ENCODE assay signal across 1 cellular context in the genomic region with DNA sequence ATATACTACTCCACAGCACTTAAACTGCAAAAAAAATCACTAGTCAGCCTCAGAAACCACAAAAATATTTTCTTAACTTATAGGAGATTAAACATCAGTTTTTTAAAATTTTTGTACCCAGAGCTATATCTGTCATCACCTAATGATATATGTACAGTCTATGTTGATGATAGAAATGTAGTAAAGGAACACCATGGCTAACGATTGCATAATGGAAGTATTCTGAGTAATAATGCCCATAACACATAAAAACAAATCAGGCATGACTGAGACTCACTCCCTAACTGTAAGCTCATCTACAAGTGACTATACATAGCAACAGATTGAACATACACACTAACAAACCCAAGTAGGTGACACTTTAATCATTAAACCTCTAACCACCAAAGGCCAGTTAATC.
TF ChIP-seq lines count a peak whose summit lies in the region.

No MANE protein-coding gene starts in this region.

TF ChIP-seq in HEK293, 187 proteins besides CTCF, POLR2A, EP300 and RAD21 (continued from another document):
- TF ChIP-seq, protein P1, sequence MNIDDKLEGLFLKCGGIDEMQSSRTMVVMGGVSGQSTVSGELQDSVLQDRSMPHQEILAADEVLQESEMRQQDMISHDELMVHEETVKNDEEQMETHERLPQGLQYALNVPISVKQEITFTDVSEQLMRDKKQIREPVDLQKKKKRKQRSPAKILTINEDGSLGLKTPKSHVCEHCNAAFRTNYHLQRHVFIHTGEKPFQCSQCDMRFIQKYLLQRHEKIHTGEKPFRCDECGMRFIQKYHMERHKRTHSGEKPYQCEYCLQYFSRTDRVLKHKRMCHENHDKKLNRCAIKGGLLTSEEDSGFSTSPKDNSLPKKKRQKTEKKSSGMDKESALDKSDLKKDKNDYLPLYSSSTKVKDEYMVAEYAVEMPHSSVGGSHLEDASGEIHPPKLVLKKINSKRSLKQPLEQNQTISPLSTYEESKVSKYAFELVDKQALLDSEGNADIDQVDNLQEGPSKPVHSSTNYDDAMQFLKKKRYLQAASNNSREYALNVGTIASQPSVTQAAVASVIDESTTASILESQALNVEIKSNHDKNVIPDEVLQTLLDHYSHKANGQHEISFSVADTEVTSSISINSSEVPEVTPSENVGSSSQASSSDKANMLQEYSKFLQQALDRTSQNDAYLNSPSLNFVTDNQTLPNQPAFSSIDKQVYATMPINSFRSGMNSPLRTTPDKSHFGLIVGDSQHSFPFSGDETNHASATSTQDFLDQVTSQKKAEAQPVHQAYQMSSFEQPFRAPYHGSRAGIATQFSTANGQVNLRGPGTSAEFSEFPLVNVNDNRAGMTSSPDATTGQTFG (tag by site-specific recombination; IDR thresholded peaks at IDR 0.05; ENCODE audit: borderline replicate concordance) = peak; percentile 36; the same call in 1 of the 2 replicates
- TF ChIP-seq ZFP41 (tag by site-specific recombination; IDR thresholded peaks at IDR 0.05; ENCODE audit: borderline replicate concordance) (no peak), BCL11A (tag by site-specific recombination; IDR thresholded peaks at IDR 0.05; ENCODE audit: low read depth) (peak; percentile 97), SCRT1 (tag by site-specific recombination; IDR thresholded peaks at IDR 0.05; ENCODE audit: borderline replicate concordance) (peak; percentile 98), ZFHX2 (tag by site-specific recombination; conservative IDR thresholded peaks at IDR 0.05) (no peak), SETDB1 (IDR thresholded peaks at IDR 0.05; ENCODE audit: insufficient read length, low read length) (no peak), ZNF610 (tag by site-specific recombination; IDR thresholded peaks at IDR 0.05; ENCODE audit: borderline replicate concordance) (no peak), ZNF621 (tag by site-specific recombination; IDR thresholded peaks at IDR 0.05) (no peak), ZNF391 (tag by site-specific recombination; IDR thresholded peaks at IDR 0.05; ENCODE audit: borderline replicate concordance, low read depth) (peak; percentile 87; the same call in 1 of the 2 replicates), ZNF18 (tag by site-specific recombination; IDR thresholded peaks at IDR 0.05) (peak; percentile 75), ZNF837 (tag by site-specific recombination; IDR thresholded peaks at IDR 0.05) (0 out of 2 replicates have a peak, but pooled peaks have one; percentile 28), YY2 (tag by site-specific recombination; IDR thresholded peaks at IDR 0.05) (peak; percentile 60; the same call in 1 of the 2 replicates), GLIS1 (tag by site-specific recombination; IDR thresholded peaks at IDR 0.05) (no peak), IKZF3 (tag by site-specific recombination; IDR thresholded peaks at IDR 0.05) (peak; percentile 91), SP7 (tag by site-specific recombination; IDR thresholded peaks at IDR 0.05) (peak; percentile 97), ZNF221 (tag by site-specific recombination; IDR thresholded peaks at IDR 0.05; ENCODE audit: borderline replicate concordance) (0 out of 2 replicates have a peak, but pooled peaks have one; percentile 12), ZNF792 (tag by site-specific recombination; IDR thresholded peaks at IDR 0.05) (no peak), WT1 (tag by site-specific recombination; IDR thresholded peaks at IDR 0.05) (peak; percentile 100), MZF1 (tag by site-specific recombination; IDR thresholded peaks at IDR 0.05; ENCODE audit: borderline replicate concordance) (peak; percentile 88), GLI4 (tag by site-specific recombination; IDR thresholded peaks at IDR 0.05) (peak; percentile 58)
- TF ChIP-seq, protein P2, sequence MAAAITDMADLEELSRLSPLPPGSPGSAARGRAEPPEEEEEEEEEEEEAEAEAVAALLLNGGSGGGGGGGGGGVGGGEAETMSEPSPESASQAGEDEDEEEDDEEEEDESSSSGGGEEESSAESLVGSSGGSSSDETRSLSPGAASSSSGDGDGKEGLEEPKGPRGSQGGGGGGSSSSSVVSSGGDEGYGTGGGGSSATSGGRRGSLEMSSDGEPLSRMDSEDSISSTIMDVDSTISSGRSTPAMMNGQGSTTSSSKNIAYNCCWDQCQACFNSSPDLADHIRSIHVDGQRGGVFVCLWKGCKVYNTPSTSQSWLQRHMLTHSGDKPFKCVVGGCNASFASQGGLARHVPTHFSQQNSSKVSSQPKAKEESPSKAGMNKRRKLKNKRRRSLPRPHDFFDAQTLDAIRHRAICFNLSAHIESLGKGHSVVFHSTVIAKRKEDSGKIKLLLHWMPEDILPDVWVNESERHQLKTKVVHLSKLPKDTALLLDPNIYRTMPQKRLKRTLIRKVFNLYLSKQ (tag by site-specific recombination; IDR thresholded peaks at IDR 0.05; ENCODE audit: borderline replicate concordance) = no peak
- TF ChIP-seq, protein P3, sequence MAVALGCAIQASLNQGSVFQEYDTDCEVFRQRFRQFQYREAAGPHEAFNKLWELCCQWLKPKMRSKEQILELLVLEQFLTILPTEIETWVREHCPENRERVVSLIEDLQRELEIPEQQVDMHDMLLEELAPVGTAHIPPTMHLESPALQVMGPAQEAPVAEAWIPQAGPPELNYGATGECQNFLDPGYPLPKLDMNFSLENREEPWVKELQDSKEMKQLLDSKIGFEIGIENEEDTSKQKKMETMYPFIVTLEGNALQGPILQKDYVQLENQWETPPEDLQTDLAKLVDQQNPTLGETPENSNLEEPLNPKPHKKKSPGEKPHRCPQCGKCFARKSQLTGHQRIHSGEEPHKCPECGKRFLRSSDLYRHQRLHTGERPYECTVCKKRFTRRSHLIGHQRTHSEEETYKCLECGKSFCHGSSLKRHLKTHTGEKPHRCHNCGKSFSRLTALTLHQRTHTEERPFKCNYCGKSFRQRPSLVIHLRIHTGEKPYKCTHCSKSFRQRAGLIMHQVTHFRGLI (tag by site-specific recombination; IDR thresholded peaks at IDR 0.05) = peak; percentile 49; the same call in 1 of the 2 replicates
- TF ChIP-seq, protein P4, sequence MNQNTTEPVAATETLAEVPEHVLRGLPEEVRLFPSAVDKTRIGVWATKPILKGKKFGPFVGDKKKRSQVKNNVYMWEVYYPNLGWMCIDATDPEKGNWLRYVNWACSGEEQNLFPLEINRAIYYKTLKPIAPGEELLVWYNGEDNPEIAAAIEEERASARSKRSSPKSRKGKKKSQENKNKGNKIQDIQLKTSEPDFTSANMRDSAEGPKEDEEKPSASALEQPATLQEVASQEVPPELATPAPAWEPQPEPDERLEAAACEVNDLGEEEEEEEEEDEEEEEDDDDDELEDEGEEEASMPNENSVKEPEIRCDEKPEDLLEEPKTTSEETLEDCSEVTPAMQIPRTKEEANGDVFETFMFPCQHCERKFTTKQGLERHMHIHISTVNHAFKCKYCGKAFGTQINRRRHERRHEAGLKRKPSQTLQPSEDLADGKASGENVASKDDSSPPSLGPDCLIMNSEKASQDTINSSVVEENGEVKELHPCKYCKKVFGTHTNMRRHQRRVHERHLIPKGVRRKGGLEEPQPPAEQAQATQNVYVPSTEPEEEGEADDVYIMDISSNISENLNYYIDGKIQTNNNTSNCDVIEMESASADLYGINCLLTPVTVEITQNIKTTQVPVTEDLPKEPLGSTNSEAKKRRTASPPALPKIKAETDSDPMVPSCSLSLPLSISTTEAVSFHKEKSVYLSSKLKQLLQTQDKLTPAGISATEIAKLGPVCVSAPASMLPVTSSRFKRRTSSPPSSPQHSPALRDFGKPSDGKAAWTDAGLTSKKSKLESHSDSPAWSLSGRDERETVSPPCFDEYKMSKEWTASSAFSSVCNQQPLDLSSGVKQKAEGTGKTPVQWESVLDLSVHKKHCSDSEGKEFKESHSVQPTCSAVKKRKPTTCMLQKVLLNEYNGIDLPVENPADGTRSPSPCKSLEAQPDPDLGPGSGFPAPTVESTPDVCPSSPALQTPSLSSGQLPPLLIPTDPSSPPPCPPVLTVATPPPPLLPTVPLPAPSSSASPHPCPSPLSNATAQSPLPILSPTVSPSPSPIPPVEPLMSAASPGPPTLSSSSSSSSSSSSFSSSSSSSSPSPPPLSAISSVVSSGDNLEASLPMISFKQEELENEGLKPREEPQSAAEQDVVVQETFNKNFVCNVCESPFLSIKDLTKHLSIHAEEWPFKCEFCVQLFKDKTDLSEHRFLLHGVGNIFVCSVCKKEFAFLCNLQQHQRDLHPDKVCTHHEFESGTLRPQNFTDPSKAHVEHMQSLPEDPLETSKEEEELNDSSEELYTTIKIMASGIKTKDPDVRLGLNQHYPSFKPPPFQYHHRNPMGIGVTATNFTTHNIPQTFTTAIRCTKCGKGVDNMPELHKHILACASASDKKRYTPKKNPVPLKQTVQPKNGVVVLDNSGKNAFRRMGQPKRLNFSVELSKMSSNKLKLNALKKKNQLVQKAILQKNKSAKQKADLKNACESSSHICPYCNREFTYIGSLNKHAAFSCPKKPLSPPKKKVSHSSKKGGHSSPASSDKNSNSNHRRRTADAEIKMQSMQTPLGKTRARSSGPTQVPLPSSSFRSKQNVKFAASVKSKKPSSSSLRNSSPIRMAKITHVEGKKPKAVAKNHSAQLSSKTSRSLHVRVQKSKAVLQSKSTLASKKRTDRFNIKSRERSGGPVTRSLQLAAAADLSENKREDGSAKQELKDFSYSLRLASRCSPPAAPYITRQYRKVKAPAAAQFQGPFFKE (tag by site-specific recombination; IDR thresholded peaks at IDR 0.05; ENCODE audit: borderline replicate concordance) = no peak
- TF ChIP-seq, protein P5, sequence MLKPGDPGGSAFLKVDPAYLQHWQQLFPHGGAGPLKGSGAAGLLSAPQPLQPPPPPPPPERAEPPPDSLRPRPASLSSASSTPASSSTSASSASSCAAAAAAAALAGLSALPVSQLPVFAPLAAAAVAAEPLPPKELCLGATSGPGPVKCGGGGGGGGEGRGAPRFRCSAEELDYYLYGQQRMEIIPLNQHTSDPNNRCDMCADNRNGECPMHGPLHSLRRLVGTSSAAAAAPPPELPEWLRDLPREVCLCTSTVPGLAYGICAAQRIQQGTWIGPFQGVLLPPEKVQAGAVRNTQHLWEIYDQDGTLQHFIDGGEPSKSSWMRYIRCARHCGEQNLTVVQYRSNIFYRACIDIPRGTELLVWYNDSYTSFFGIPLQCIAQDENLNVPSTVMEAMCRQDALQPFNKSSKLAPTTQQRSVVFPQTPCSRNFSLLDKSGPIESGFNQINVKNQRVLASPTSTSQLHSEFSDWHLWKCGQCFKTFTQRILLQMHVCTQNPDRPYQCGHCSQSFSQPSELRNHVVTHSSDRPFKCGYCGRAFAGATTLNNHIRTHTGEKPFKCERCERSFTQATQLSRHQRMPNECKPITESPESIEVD (tag by site-specific recombination; IDR thresholded peaks at IDR 0.05) = peak; percentile 100
